Comparison of ENCODE assay signal across 23 cellular contexts in genomic region chr3:112688819-112689218, GRCh38. TPM values are rescaled to one million over a fixed set of nuclear protein-coding genes. Genes with fewer than 3 reads are reported as not detected.
DNase-seq lines count a peak whose midpoint lies in the region; ATAC-seq, FAIRE-seq and TF ChIP-seq lines count a peak whose summit lies in the region.
"Had no signal": no experiment of that assay in that cellular context is flagged by ENCODE, and none has a peak within 500 bp of the region (broad histone marks: within the 10 kb centered on the region; RNA-seq: fewer than 3 reads in every experiment).

No MANE protein-coding gene starts in this region.

- ATAC-seq in activated CD8-positive, alpha-beta memory T cell treated with anti-CD3 and anti-CD28 coated beads, Interleukin-2, amount 10 ng/mL, durations not matched to agents 7 days and 5 days, result no peak
- ATAC-seq in SK-N-SH treated with all-trans-retinoic acid at 6 μM for 48 hours (peak; percentile 57), HG02970 (IDR thresholded peaks at IDR 0.05; ENCODE audit: low FRiP score, unreplicated experiment) (no peak)
- ATAC-seq: activated CD8-positive, alpha-beta T cell treated with anti-CD3 and anti-CD28 coated beads for 36 hours; activated naive CD4-positive, alpha-beta T cell treated with anti-CD3 and anti-CD28 coated beads, Interleukin-2, amount 50 U/mL, for 72 hours; lower lobe of right lung had no signal

- WGBS in hepatocyte (ENCODE audit: low lambda C conversion rate, missing lambda C conversion rate), result 54% methylated on average over 2 of the region's 2 CpGs

- no peak overlapping the region for H2AFZ ChIP-seq in hepatocyte

- no peaks in the 10 kb centered on the region for H4K20me1 ChIP-seq in hepatocyte (ENCODE audit: insufficient read depth, poor library complexity, severe bottlenecking)

- no peaks in the 10 kb centered on the region for H3K9me3 ChIP-seq in hepatocyte (ENCODE audit: low read depth)
- H3K9me3 ChIP-seq: lower lobe of right lung had no signal

- CTCF ChIA-PET in activated CD8-positive, alpha-beta memory T cell treated with anti-CD3 and anti-CD28 coated beads, Interleukin-2, amount 10 ng/mL, durations not matched to agents 7 days and 5 days (lab: Charles Lee), result interaction anchor here (1.7 to 2.1 kb wide), 3 partner anchors 12 to 22 kb away, joined by 3 to 13 read pairs (median 7); no protein-coding TSS in a partner anchor

- peaks cover 15% of the 10 kb centered on the region for H3K4me1 ChIP-seq in hepatocyte (ENCODE audit: insufficient read depth)
- H3K4me1 ChIP-seq: lower lobe of right lung had no signal

- TF ChIP-seq CTCF in hepatocyte (IDR thresholded peaks at IDR 0.05; ENCODE audit: poor library complexity), result no peak

- H3K4me2 ChIP-seq in hepatocyte, result no peak overlapping the region

- DNase-seq in activated CD8-positive, alpha-beta memory T cell treated with anti-CD3 and anti-CD28 coated beads, Interleukin-2, amount 10 ng/mL, durations not matched to agents 7 days and 5 days, result no peak
- no peak for DNase-seq in activated CD8-positive, alpha-beta memory T cell treated with anti-CD3 and anti-CD28 coated beads, Interleukin-2, amount 50 U/mL, for 4 hours
- DNase-seq in hepatocyte (ENCODE audit: low spot score), result peak; percentile 14
- peak; percentile 58 for DNase-seq in urothelium cell line (ENCODE audit: low spot score)
- DNase-seq in NCI-H510A treated with DMSO at 0.1 percent for 48 hours (lab: John Stamatoyannopoulos, UW), result no peak
- no peak for DNase-seq in activated CD4-positive, alpha-beta T cell treated with anti-CD3 and anti-CD28 coated beads, Interleukin-2, amount 50 U/mL, for 48 hours
- DNase-seq: activated CD8-positive, alpha-beta T cell treated with anti-CD3 and anti-CD28 coated beads for 36 hours; activated T-cell treated with anti-CD3 and anti-CD28 coated beads, Interleukin-2, amount 50 U/mL, for 48 hours; brain microvascular endothelial cell; C1 segment of cervical spinal cord; dermis blood vessel endothelial cell; DMS 273 treated with DMSO at 0.1 percent for 48 hours; erythroblast; glutamatergic neuron; lower lobe of right lung; stimulated activated CD4-positive, alpha-beta T cell treated with anti-CD3 and anti-CD28 coated beads, Interleukin-4, amount 100 ng/mL, for 4 hours; T-helper 1 cell; WERI-Rb-1 had no signal

- H3K27ac ChIP-seq in hepatocyte, result peak overlapping the region; percentile 40
- H3K27ac ChIP-seq: brain microvascular endothelial cell, lower lobe of right lung, WERI-Rb-1 had no signal

- peaks cover 9% of the 10 kb centered on the region for H3K27me3 Mint-ChIP-seq in activated CD8-positive, alpha-beta memory T cell treated with anti-CD3 and anti-CD28 coated beads, Interleukin-2, amount 10 ng/mL, durations not matched to agents 7 days and 5 days

- no peak overlapping the region for H3K4me3 ChIP-seq in hepatocyte
- H3K4me3 ChIP-seq: lower lobe of right lung, skin epidermis had no signal

- H3K4me3 Mint-ChIP-seq in activated CD8-positive, alpha-beta memory T cell treated with anti-CD3 and anti-CD28 coated beads, Interleukin-2, amount 10 ng/mL, durations not matched to agents 7 days and 5 days, result no peak overlapping the region
- H3K4me3 Mint-ChIP-seq: activated CD8-positive, alpha-beta T cell treated with anti-CD3 and anti-CD28 coated beads for 36 hours had no signal

- H3K27me3 ChIP-seq in hepatocyte, result no peaks in the 10 kb centered on the region
- H3K27me3 ChIP-seq: brain microvascular endothelial cell had no signal

- H3K9me2 ChIP-seq in hepatocyte (replicated peaks; ENCODE audit: insufficient read depth), result no peaks in the 10 kb centered on the region

- peaks cover 28% of the 10 kb centered on the region for H3K4me1 Mint-ChIP-seq in activated CD8-positive, alpha-beta memory T cell treated with anti-CD3 and anti-CD28 coated beads, Interleukin-2, amount 10 ng/mL, durations not matched to agents 7 days and 5 days

- no peaks in the 10 kb centered on the region for H3K9me3 Mint-ChIP-seq in activated CD8-positive, alpha-beta memory T cell treated with anti-CD3 and anti-CD28 coated beads, Interleukin-2, amount 10 ng/mL, durations not matched to agents 7 days and 5 days (ENCODE audit: low read depth)
- H3K9me3 Mint-ChIP-seq: activated CD8-positive, alpha-beta T cell treated with anti-CD3 and anti-CD28 coated beads for 36 hours had no signal

- H3K79me2 ChIP-seq in hepatocyte, result no peaks in the 10 kb centered on the region

- peak overlapping the region; percentile 63 for H3K27ac Mint-ChIP-seq in activated CD8-positive, alpha-beta memory T cell treated with anti-CD3 and anti-CD28 coated beads, Interleukin-2, amount 10 ng/mL, durations not matched to agents 7 days and 5 days
- H3K27ac Mint-ChIP-seq: activated CD8-positive, alpha-beta T cell treated with anti-CD3 and anti-CD28 coated beads for 36 hours; activated naive CD4-positive, alpha-beta T cell treated with anti-CD3 and anti-CD28 coated beads, Interleukin-2, amount 50 U/mL, for 72 hours had no signal

- peaks cover 1% of the 10 kb centered on the region for H3K36me3 Mint-ChIP-seq in activated CD8-positive, alpha-beta memory T cell treated with anti-CD3 and anti-CD28 coated beads, Interleukin-2, amount 10 ng/mL, durations not matched to agents 7 days and 5 days

- no peaks in the 10 kb centered on the region for H3K36me3 ChIP-seq in hepatocyte (replicated peaks; ENCODE audit: insufficient read depth, low read depth)
- H3K36me3 ChIP-seq: brain microvascular endothelial cell, lower lobe of right lung, WERI-Rb-1 had no signal

- FAIRE-seq in urothelium cell line (lab: Jason Lieb, UNC), result no peak
- FAIRE-seq: A204.1 had no signal

TF ChIP-seq in SK-N-SH treated with all-trans-retinoic acid at 6 μM for 48 hours, 23 proteins besides CTCF, POLR2A, EP300 and RAD21:
- TF ChIP-seq ZFP30 (CRISPR knock-in tag; IDR thresholded peaks at IDR 0.05) (no peak), TCF4 (CRISPR knock-in tag; IDR thresholded peaks at IDR 0.05; ENCODE audit: borderline replicate concordance) (no peak), ZC3H10 (CRISPR knock-in tag; IDR thresholded peaks at IDR 0.05) (no peak), ISL1 (CRISPR knock-in tag; IDR thresholded peaks at IDR 0.05) (no peak), TOX (CRISPR knock-in tag; IDR thresholded peaks at IDR 0.05; ENCODE audit: borderline replicate concordance) (no peak), PATZ1 (CRISPR knock-in tag; IDR thresholded peaks at IDR 0.05; ENCODE audit: borderline replicate concordance) (no peak), ZNF70 (CRISPR knock-in tag; IDR thresholded peaks at IDR 0.05) (no peak), ZFP3 (CRISPR knock-in tag; IDR thresholded peaks at IDR 0.05) (no peak), PPARA (CRISPR knock-in tag; IDR thresholded peaks at IDR 0.05; ENCODE audit: borderline replicate concordance) (no peak), ARNTL (CRISPR knock-in tag; IDR thresholded peaks at IDR 0.05; ENCODE audit: borderline replicate concordance, low read depth) (no peak), RARB (CRISPR knock-in tag; IDR thresholded peaks at IDR 0.05) (no peak)
- TF ChIP-seq, protein P1, sequence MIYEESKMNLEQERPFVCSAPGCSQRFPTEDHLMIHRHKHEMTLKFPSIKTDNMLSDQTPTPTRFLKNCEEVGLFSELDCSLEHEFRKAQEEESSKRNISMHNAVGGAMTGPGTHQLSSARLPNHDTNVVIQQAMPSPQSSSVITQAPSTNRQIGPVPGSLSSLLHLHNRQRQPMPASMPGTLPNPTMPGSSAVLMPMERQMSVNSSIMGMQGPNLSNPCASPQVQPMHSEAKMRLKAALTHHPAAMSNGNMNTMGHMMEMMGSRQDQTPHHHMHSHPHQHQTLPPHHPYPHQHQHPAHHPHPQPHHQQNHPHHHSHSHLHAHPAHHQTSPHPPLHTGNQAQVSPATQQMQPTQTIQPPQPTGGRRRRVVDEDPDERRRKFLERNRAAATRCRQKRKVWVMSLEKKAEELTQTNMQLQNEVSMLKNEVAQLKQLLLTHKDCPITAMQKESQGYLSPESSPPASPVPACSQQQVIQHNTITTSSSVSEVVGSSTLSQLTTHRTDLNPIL (CRISPR knock-in tag; IDR thresholded peaks at IDR 0.05; ENCODE audit: low read depth), result no peak

RNA-seq across cellular contexts. Expression of gene CCDC80, which starts 47.9 kb away (rescaled TPM):
- total RNA-seq in activated CD8-positive, alpha-beta memory T cell treated with anti-CD3 and anti-CD28 coated beads, Interleukin-2, amount 10 ng/mL, durations not matched to agents 7 days and 5 days, result 1 to 10 TPM in 1 of 2 experiments, under 1 TPM in 1; 0.35 to 1.5 TPM
- 26.6 and 27.1 TPM in 2 replicates for total RNA-seq in hepatocyte
- 83.5 and 95.4 TPM in 2 replicates for polyA plus RNA-seq in hepatocyte
- total RNA-seq: activated CD8-positive, alpha-beta T cell treated with anti-CD3 and anti-CD28 coated beads for 36 hours had no signal

Comparison
In these comparisons a context has a peak if more than half of its experiments do, and no peak if none do; other contexts are left out.
1. DNase-seq: peak in hepatocyte (single experiment) and urothelium cell line (single experiment); none in activated CD8-positive, alpha-beta memory T cell treated with anti-CD3 and anti-CD28 coated beads, Interleukin-2, amount 10 ng/mL, durations not matched to agents 7 days and 5 days (single experiment), activated CD8-positive, alpha-beta memory T cell treated with anti-CD3 and anti-CD28 coated beads, Interleukin-2, amount 50 U/mL, for 4 hours (single experiment), NCI-H510A treated with DMSO at 0.1 percent for 48 hours (single experiment) and activated CD4-positive, alpha-beta T cell treated with anti-CD3 and anti-CD28 coated beads, Interleukin-2, amount 50 U/mL, for 48 hours (0 of 2).
2. RNA of gene CCDC80, which starts 47.9 kb away (total RNA-seq): 26.6 to 27.1 TPM in hepatocyte; 0.35 to 1.5 TPM in activated CD8-positive, alpha-beta memory T cell treated with anti-CD3 and anti-CD28 coated beads, Interleukin-2, amount 10 ng/mL, durations not matched to agents 7 days and 5 days; every median in the first group is over 10 times any median in the second.